In genomic region chr3:195678391-195679015, GRCh38 we compare ENCODE assay signal across 1 cellular context. TPM values are rescaled to one million over a fixed set of nuclear protein-coding genes. Genes with fewer than 3 reads are reported as not detected.
"Had no signal": no experiment of that assay in that cellular context is flagged by ENCODE, and none has a peak within 500 bp of the region (broad histone marks: within the 10 kb centered on the region; RNA-seq: fewer than 3 reads in every experiment).

No MANE protein-coding gene starts in this region.

RNA-seq across cellular contexts. Expression of gene MUC20, which starts 42.3 kb away (rescaled TPM):
- total RNA-seq: SJSA1 had no signal
